In genomic region chr5:142170254-142170953, GRCh38 we compare ENCODE assay signal across 14 cellular contexts.
DNase-seq lines count a peak whose midpoint lies in the region; ATAC-seq, FAIRE-seq and TF ChIP-seq lines count a peak whose summit lies in the region.
"Had no signal": no experiment of that assay in that cellular context is flagged by ENCODE, and none has a peak within 500 bp of the region (broad histone marks: within the 10 kb centered on the region; RNA-seq: fewer than 3 reads in every experiment).

No MANE protein-coding gene starts in this region.

- intact Hi-C loops in HCT116 (cut with micrococcal nuclease): loop anchor here (5.0 kb wide), 1 partner anchor 527 kb away; no protein-coding TSS in a partner anchor

- H3K79me1 ChIP-seq in H1 (ENCODE audit: low read depth, low read length) (no peaks in the 10 kb centered on the region), mesendoderm (ENCODE audit: low read length) (no peaks in the 10 kb centered on the region)

- peaks cover 47% of the 10 kb centered on the region for H3K4me1 ChIP-seq in BE2C
- peaks cover 3 to 31% of the 10 kb centered on the region in 2 experiments; a peak in 3 of 4 replicates for H3K4me1 ChIP-seq in HCT116 (ENCODE audit: control insufficient read depth in 1 of 2, insufficient read depth in 2 of 2, low read length in 2 of 2)
- peaks cover 3 to 8% (median 6%) of the 10 kb centered on the region in 4 experiments; a peak in 6 of 7 replicates for H3K4me1 ChIP-seq in H1 (replicated peaks in 1 of 4; ENCODE audit: control insufficient read depth in 3 of 4, insufficient read depth in 4 of 4, low read length in 3 of 4)
- peaks cover 13% of the 10 kb centered on the region for H3K4me1 ChIP-seq in mesendoderm (ENCODE audit: control insufficient read depth, low read depth, low read length)
- H3K4me1 ChIP-seq: Peyer's patch had no signal

- POLR2A ChIA-PET in HCT116 (lab: Charles Lee) (no interaction called here), H1 (lab: Charles Lee; ENCODE audit: partially characterized antibody) (interaction anchor here (0.9 to 1.3 kb wide), 3 partner anchors 10 to 216 kb away, joined by 3 to 5 read pairs (median 4); no protein-coding TSS in a partner anchor)

- RAD21 ChIA-PET in HCT116 (lab: Charles Lee; ENCODE audit: low non-redundant PET in 1 of 2, low total read pairs in 2 of 2, uncharacterized antibody in 2 of 2, unreplicated experiment in 2 of 2): no interaction called here

- H2BK15ac ChIP-seq in H1 (ENCODE audit: low read length) (peak overlapping the region; percentile 93), mesendoderm (replicated peaks; ENCODE audit: low read depth) (no peak overlapping the region)

- no TSS peak for BruUV-seq in HCT116 (replicated peaks; lab: Mats Ljungman, UMichigan)

- H2BK12ac ChIP-seq in H1 (ENCODE audit: low read depth, low read length): peak overlapping the region; percentile 39; the same call in 1 of the 2 replicates

- H3K36me3 ChIP-seq in BE2C (no peaks in the 10 kb centered on the region), HCT116 (ENCODE audit: control insufficient read depth in 1 of 2, insufficient read depth in 2 of 2, low read length in 2 of 2) (no peaks in the 10 kb centered on the region), H1 (ENCODE audit: control insufficient read depth in 2 of 4, insufficient read depth in 4 of 4, low read length in 3 of 4) (no peaks in the 10 kb centered on the region), mesendoderm (ENCODE audit: control insufficient read depth, insufficient read depth, low read length) (no peaks in the 10 kb centered on the region)
- H3K36me3 ChIP-seq: BLaER1 treated with 17β-estradiol and CSF1 and Interleukin-3, amounts not matched to agents 10 nM and 100 nM; Peyer's patch had no signal

- H3K27ac ChIP-seq in HCT116 (ENCODE audit: low read depth, low read length) (peak overlapping the region; percentile 26; the same call in 1 of the 2 replicates), H1 (ENCODE audit: low read depth, low read length) (no peak overlapping the region), mesendoderm (ENCODE audit: low read depth, low read length) (peak overlapping the region; percentile 64)
- H3K27ac ChIP-seq: BLaER1 treated with 17β-estradiol and CSF1 and Interleukin-3, amounts not matched to agents 10 nM and 100 nM; GM23248; Peyer's patch had no signal

- TF ChIP-seq EP300 in H1 (IDR thresholded peaks at IDR 0.05; ENCODE audit: borderline replicate concordance in 1 of 2, low read depth in 2 of 2, low read length in 2 of 2): no peak

- no peak overlapping the region for H3K9ac ChIP-seq in HCT116 (ENCODE audit: low read length)
- H3K9ac ChIP-seq in H1 (replicated peaks in 1 of 4; ENCODE audit: extremely low read depth in 1 of 4, low read depth in 3 of 4, low read length in 3 of 4): no peak overlapping the region
- H3K9ac ChIP-seq in mesendoderm (ENCODE audit: low read length): no peak overlapping the region
- H3K9ac ChIP-seq: BLaER1 treated with 17β-estradiol and CSF1 and Interleukin-3, amounts not matched to agents 10 nM and 100 nM; GM23248 had no signal

- DNase-seq in BE2C: peak; percentile 40
- no peak for DNase-seq in HCT116 (ENCODE audit: low read depth, low spot score)
- no peak for DNase-seq in H1 (ENCODE audit: low read depth in 1 of 2, low spot score in 2 of 2)
- peak; percentile 69 for DNase-seq in mesendoderm
- no peak for DNase-seq in pons (ENCODE audit: low spot score)
- no peak for DNase-seq in NCI-H2107 (lab: John Stamatoyannopoulos, UW)
- DNase-seq in NAMALWA (ENCODE audit: low spot score): no peak
- DNase-seq: Karpas-422, NCI-H1417, NCI-H1930, Peyer's patch, SHP77 had no signal

- peak overlapping the region; percentile 91 for H2BK20ac ChIP-seq in H1 (ENCODE audit: low read length)

- H2AFZ ChIP-seq in HCT116 (ENCODE audit: low read depth, low read length, poor library complexity, severe bottlenecking) (no peak overlapping the region), H1 (ENCODE audit: low read length) (no peak overlapping the region)

- H3K4me2 ChIP-seq in HCT116 (ENCODE audit: low read length) (no peak overlapping the region), H1 (ENCODE audit: insufficient read depth in 1 of 2, low read depth in 2 of 2, low read length in 2 of 2) (no peak overlapping the region), mesendoderm (ENCODE audit: low read length) (no peak overlapping the region)

- 91% methylated on average over 6 of the region's 6 CpGs; no CpG with 5 or more reads in 1 of the 2 experiments for WGBS in H1 (ENCODE audit: extremely low coverage in 1 of 2, insufficient coverage in 1 of 2, insufficient read length in 1 of 2, insufficient replicate concordance in 2 of 2, low coverage in 1 of 2, low lambda C conversion rate in 2 of 2, missing lambda C conversion rate in 1 of 2), 2 experiments
- WGBS in mesendoderm (ENCODE audit: extremely low coverage, insufficient coverage, low lambda C conversion rate): no CpG with 5 or more reads among the region's 6 CpGs

- H4K5ac ChIP-seq in H1 (ENCODE audit: insufficient read length, low read depth, low read length) (no peak overlapping the region), mesendoderm (ENCODE audit: low read length) (no peak overlapping the region)

- H4K20me1 ChIP-seq in HCT116 (ENCODE audit: insufficient read depth): no peaks in the 10 kb centered on the region
- H4K20me1 ChIP-seq in H1 (replicated peaks in 1 of 2; ENCODE audit: control insufficient read depth in 1 of 2, insufficient read depth in 2 of 2, low read length in 2 of 2): no peaks in the 10 kb centered on the region
- H4K20me1 ChIP-seq: BLaER1 treated with 17β-estradiol and CSF1 and Interleukin-3, amounts not matched to agents 10 nM and 100 nM had no signal

- H2BK5ac ChIP-seq in H1 (ENCODE audit: low read depth, low read length) (no peak overlapping the region), mesendoderm (ENCODE audit: low read length) (peak overlapping the region; percentile 18)

- no peak overlapping the region for H3K18ac ChIP-seq in H1 (ENCODE audit: extremely low read depth, low read length)
- H3K18ac ChIP-seq in mesendoderm (ENCODE audit: low read length): peak overlapping the region; percentile 1

- peak; percentile 24 for FAIRE-seq in H1 (lab: Jason Lieb, UNC)

- no peak overlapping the region for H4K8ac ChIP-seq in H1 (ENCODE audit: extremely low read depth, insufficient read depth, low read length)
- H4K8ac ChIP-seq in mesendoderm (ENCODE audit: low read depth, low read length): no peak overlapping the region

- CTCF ChIA-PET in HCT116 (lab: Charles Lee) (no interaction called here), H1 (lab: Charles Lee; ENCODE audit: partially characterized antibody) (interaction anchor here (0.6 to 2.7 kb wide), 17 partner anchors 11 to 515 kb away, joined by 3 to 12 read pairs (median 4); no protein-coding TSS in a partner anchor)

- H3K23me2 ChIP-seq in H1 (ENCODE audit: low read depth, low read length): no peaks in the 10 kb centered on the region

- H3K27me3 ChIP-seq in BE2C: no peaks in the 10 kb centered on the region
- H3K27me3 ChIP-seq in HCT116 (ENCODE audit: insufficient read depth, low read length): no peaks in the 10 kb centered on the region
- no peaks in the 10 kb centered on the region for H3K27me3 ChIP-seq in H1 (replicated peaks in 1 of 4; ENCODE audit: control insufficient read depth in 3 of 4, extremely low read depth in 1 of 4, insufficient read depth in 3 of 4, low read length in 3 of 4)
- H3K27me3 ChIP-seq in mesendoderm (ENCODE audit: insufficient read depth, low read length, poor library complexity): no peaks in the 10 kb centered on the region
- H3K27me3 ChIP-seq: BLaER1 treated with 17β-estradiol and CSF1 and Interleukin-3, amounts not matched to agents 10 nM and 100 nM; Peyer's patch had no signal

- TF ChIP-seq RAD21 in HCT116 (IDR thresholded peaks at IDR 0.05; ENCODE audit: low read depth) (no peak), H1 (IDR thresholded peaks at IDR 0.05 in 1 of 2, conservative IDR thresholded peaks at IDR 0.05 in 1 of 2; ENCODE audit: low read depth in 2 of 2, low read length in 2 of 2) (no peak)

- H3K4ac ChIP-seq in H1 (replicated peaks; ENCODE audit: insufficient read length, low read depth, low read length) (no peak overlapping the region), mesendoderm (ENCODE audit: low read depth, low read length) (peak overlapping the region; percentile 73)

- ATAC-seq in HCT116: no peak

- H3K9me2 ChIP-seq in HCT116 (ENCODE audit: insufficient read depth): no peaks in the 10 kb centered on the region

- no peak for TF ChIP-seq POLR2A in HCT116 (IDR thresholded peaks at IDR 0.05; ENCODE audit: borderline replicate concordance, extremely low read depth, insufficient read depth, insufficient read length)
- no peak for TF ChIP-seq POLR2A in H1 (IDR thresholded peaks at IDR 0.05; ENCODE audit: control extremely low read depth in 1 of 2, low read depth in 2 of 2, low read length in 2 of 2)

- H3K9me3 ChIP-seq in BE2C (no peaks in the 10 kb centered on the region), HCT116 (ENCODE audit: control insufficient read depth in 1 of 2, insufficient read depth in 1 of 2, low read depth in 1 of 2, low read length in 2 of 2) (no peaks in the 10 kb centered on the region), H1 (ENCODE audit: insufficient read depth in 2 of 2, low read depth in 1 of 2, low read length in 1 of 2) (no peaks in the 10 kb centered on the region)
- H3K9me3 ChIP-seq: Peyer's patch had no signal

- H3K14ac ChIP-seq in H1 (ENCODE audit: insufficient read length): no peak overlapping the region

- no peak overlapping the region for H2BK120ac ChIP-seq in H1 (replicated peaks; ENCODE audit: low read depth, low read length)
- no peak overlapping the region for H2BK120ac ChIP-seq in mesendoderm (ENCODE audit: low read depth, low read length)

- no peaks in the 10 kb centered on the region for H3K79me2 ChIP-seq in HCT116 (ENCODE audit: insufficient read depth, low read length)
- no peaks in the 10 kb centered on the region for H3K79me2 ChIP-seq in H1 (ENCODE audit: control insufficient read depth in 1 of 2, insufficient read depth in 2 of 2, low read length in 2 of 2)
- no peaks in the 10 kb centered on the region for H3K79me2 ChIP-seq in mesendoderm (ENCODE audit: control insufficient read depth, insufficient read depth, low read length)

- H3K56ac ChIP-seq in H1 (replicated peaks; ENCODE audit: insufficient read length, low read depth, low read length) (no peak overlapping the region), mesendoderm (ENCODE audit: low read length) (peak overlapping the region; percentile 45)

- peak overlapping the region; percentile 16; the same call in 1 of the 2 replicates for H2AK5ac ChIP-seq in H1 (ENCODE audit: low read depth, low read length)
- peak overlapping the region; percentile 9 for H2AK5ac ChIP-seq in mesendoderm (ENCODE audit: low read length)

- H3K23ac ChIP-seq in H1 (ENCODE audit: insufficient read length) (no peak overlapping the region), mesendoderm (ENCODE audit: low read length) (no peak overlapping the region)

- H3K4me3 ChIP-seq in BE2C (ENCODE audit: low read depth, low read length) (peak overlapping the region; percentile 10; the same call in 1 of the 2 replicates), HCT116 (replicated peaks in 1 of 2; ENCODE audit: low read depth in 1 of 2, low read length in 2 of 2) (no peak overlapping the region), H1 (ENCODE audit: extremely low read depth in 1 of 4, insufficient read depth in 2 of 4, low read depth in 3 of 4, low read length in 4 of 4) (no peak overlapping the region), mesendoderm (ENCODE audit: low read length) (no peak overlapping the region)
- H3K4me3 ChIP-seq: BLaER1 treated with 17β-estradiol and CSF1 and Interleukin-3, amounts not matched to agents 10 nM and 100 nM; GM23248; Peyer's patch had no signal

- TF ChIP-seq CTCF in BE2C (IDR thresholded peaks at IDR 0.05; ENCODE audit: low read depth, low read length) (no peak), HCT116 (IDR thresholded peaks at IDR 0.05 in 2 of 3, conservative IDR thresholded peaks at IDR 0.05 in 1 of 3; ENCODE audit: borderline replicate concordance in 1 of 3, insufficient read depth in 1 of 3, low read depth in 2 of 3, low read length in 2 of 3) (no peak), H1 (IDR thresholded peaks at IDR 0.05; ENCODE audit: control extremely low read depth in 1 of 3, insufficient read depth in 1 of 3, low read depth in 1 of 3, low read length in 3 of 3) (no peak)

- peak overlapping the region; percentile 4 for H4K91ac ChIP-seq in H1 (replicated peaks; ENCODE audit: insufficient read length, low read length)

Comparison
In these comparisons a context has a peak if more than half of its experiments do, and no peak if none do; other contexts are left out.
1. DNase-seq: peak in BE2C (single experiment) and mesendoderm (single experiment); none in HCT116 (single experiment), H1 (0 of 2), pons (single experiment), NCI-H2107 (single experiment) and NAMALWA (single experiment).